ENCODE assay signal across 22 cellular contexts in genomic region chr2:17690776-17691175, GRCh38.
"Had no signal": no experiment of that assay in that cellular context is flagged by ENCODE, and none has a peak within 500 bp of the region (broad histone marks: within the 10 kb centered on the region; RNA-seq: fewer than 3 reads in every experiment).

No MANE protein-coding gene starts in this region.

- DNase-seq: dermis blood vessel endothelial cell; dorsolateral prefrontal cortex; effector CD4-positive, alpha-beta T cell; effector memory CD4-positive, alpha-beta T cell; foreskin keratinocyte; heart left ventricle; hypothalamus; immature natural killer cell; islet precursor cell; left cardiac atrium; left lung; left ventricle myocardium superior; lower lobe of right lung; mesenchymal stem cell; mucosa of descending colon; naive B cell had no signal

- H3K27me3 Mint-ChIP-seq: naive B cell had no signal

- H3K4me3 Mint-ChIP-seq: immature natural killer cell, mesothelial cell of epicardium, naive B cell had no signal

- H3K4me2 ChIP-seq: hepatocyte had no signal

- ATAC-seq: foreskin keratinocyte, gastroesophageal sphincter, heart left ventricle, left cardiac atrium, left lung, left ventricle myocardium superior, lower lobe of right lung, mucosa of descending colon had no signal

- FAIRE-seq: endothelial cell of umbilical vein had no signal

- H3K27ac Mint-ChIP-seq: mesothelial cell of epicardium, naive B cell had no signal

- H3K9me3 ChIP-seq: esophagus muscularis mucosa, gastroesophageal sphincter, left lung, lower lobe of right lung, mucosa of descending colon had no signal

- H3K27ac ChIP-seq: coronary artery, dorsolateral prefrontal cortex, esophagus muscularis mucosa, foreskin keratinocyte, gastroesophageal sphincter, heart left ventricle, hepatocyte, left lung, lower lobe of right lung had no signal

- H3K4me1 ChIP-seq: esophagus muscularis mucosa, foreskin keratinocyte, gastroesophageal sphincter, heart left ventricle, left lung, lower lobe of right lung had no signal

- H3K4me3 ChIP-seq: coronary artery, dorsolateral prefrontal cortex, esophagus muscularis mucosa, gastroesophageal sphincter, heart left ventricle, hepatocyte, left lung, lower lobe of right lung, mucosa of descending colon had no signal

- H3K4me1 Mint-ChIP-seq: immature natural killer cell, mesothelial cell of epicardium had no signal
